In genomic region chr12:26988703-26989102, GRCh38 we compare ENCODE assay signal across 33 cellular contexts.
"Had no signal": no experiment of that assay in that cellular context is flagged by ENCODE, and none has a peak within 500 bp of the region (broad histone marks: within the 10 kb centered on the region; RNA-seq: fewer than 3 reads in every experiment).

No MANE protein-coding gene starts in this region.

- H3K27me3 Mint-ChIP-seq: activated B cell treated with CpG ODN at 0.5 μM for 24 hours; activated CD4-positive, alpha-beta memory T cell treated with anti-CD3 and anti-CD28 coated beads for 36 hours; activated CD4-positive, alpha-beta T cell treated with anti-CD3 and anti-CD28 coated beads, Interleukin-2, amount 10 ng/mL, durations not matched to agents 24 days and 14 days; activated CD8-positive, alpha-beta T cell treated with anti-CD3 and anti-CD28 coated beads for 36 hours; activated naive CD8-positive, alpha-beta T cell treated with anti-CD3 and anti-CD28 coated beads for 36 hours; activated T-helper 17 cell treated with anti-CD3 and anti-CD28 coated beads, Interleukin-2, amount 50 U/mL, for 72 hours had no signal

- H3K4me1 Mint-ChIP-seq: activated B cell treated with CpG ODN at 0.5 μM for 24 hours; activated naive CD8-positive, alpha-beta T cell treated with anti-CD3 and anti-CD28 coated beads for 36 hours; activated T-helper 17 cell treated with anti-CD3 and anti-CD28 coated beads, Interleukin-2, amount 50 U/mL, for 72 hours had no signal

- H3K4me3 ChIP-seq: adrenal gland, body of pancreas, breast epithelium had no signal

- DNase-seq: activated B cell treated with CpG ODN at 0.5 μM for 24 hours; activated CD4-positive, alpha-beta memory T cell treated with anti-CD3 and anti-CD28 coated beads for 36 hours; activated CD4-positive, alpha-beta T cell treated with anti-CD3 and anti-CD28 coated beads for 4 hours; activated CD4-positive, alpha-beta T cell treated with anti-CD3 and anti-CD28 coated beads, Interleukin-2, amount 10 ng/mL, durations not matched to agents 24 days and 14 days; activated CD4-positive, alpha-beta T cell treated with anti-CD3 and anti-CD28 coated beads, Interleukin-2, amount 50 U/mL, for 1 hour; activated CD4-positive, alpha-beta T cell treated with anti-CD3 and anti-CD28 coated beads, Interleukin-2, amount 50 U/mL, for 4 hours; activated CD4-positive, CD25-positive, alpha-beta regulatory T cell treated with anti-CD3 and anti-CD28 coated beads, Interleukin-2, amount 50 U/mL, for 72 hours; activated CD8-positive, alpha-beta memory T cell treated with anti-CD3 and anti-CD28 coated beads, Interleukin-2, amount 50 U/mL, for 4 hours; activated CD8-positive, alpha-beta T cell treated with anti-CD3 and anti-CD28 coated beads for 36 hours; activated effector memory CD4-positive, alpha-beta T cell treated with anti-CD3 and anti-CD28 coated beads, Interleukin-2, amount 50 U/mL, for 16 hours; activated gamma-delta T cell treated with Interleukin-2 at 50 U/mL for 16 hours; activated naive CD4-positive, alpha-beta T cell; activated naive CD4-positive, alpha-beta T cell treated with anti-CD3 and anti-CD28 coated beads for 36 hours; activated naive CD4-positive, alpha-beta T cell treated with anti-CD3 and anti-CD28 coated beads, Interleukin-2, amount 50 U/mL, for 16 hours; activated naive CD8-positive, alpha-beta T cell treated with anti-CD3 and anti-CD28 coated beads for 36 hours; activated T-cell treated with anti-CD3 and anti-CD28 coated beads for 4 hours; activated T-cell treated with anti-CD3 and anti-CD28 coated beads, Interleukin-2, amount 50 U/mL, for 1 hour; activated T-cell treated with anti-CD3 and anti-CD28 coated beads, Interleukin-2, amount 50 U/mL, for 4 hours; activated T-cell treated with anti-CD3 and anti-CD28 coated beads, Interleukin-2, amount 50 U/mL, for 72 hours; adrenal gland; amniotic stem cell; aorta; body of pancreas; brain microvascular endothelial cell; central memory CD4-positive, alpha-beta T cell; T-helper 2 cell; T-helper 9 cell had no signal

- H3K27ac ChIP-seq: body of pancreas, brain microvascular endothelial cell, breast epithelium, VCaP had no signal

- H3K4me3 Mint-ChIP-seq: activated B cell treated with CpG ODN at 0.5 μM for 24 hours; activated CD4-positive, alpha-beta memory T cell treated with anti-CD3 and anti-CD28 coated beads for 36 hours; activated CD4-positive, alpha-beta T cell treated with anti-CD3 and anti-CD28 coated beads, Interleukin-2, amount 10 ng/mL, durations not matched to agents 24 days and 14 days; activated CD8-positive, alpha-beta T cell treated with anti-CD3 and anti-CD28 coated beads for 36 hours; activated naive CD4-positive, alpha-beta T cell treated with anti-CD3 and anti-CD28 coated beads for 36 hours; activated naive CD8-positive, alpha-beta T cell treated with anti-CD3 and anti-CD28 coated beads for 36 hours; activated T-cell treated with anti-CD3 and anti-CD28 coated beads, Interleukin-2, amount 50 U/mL, for 4 hours; activated T-cell treated with anti-CD3 and anti-CD28 coated beads, Interleukin-2, amount 50 U/mL, for 72 hours; activated T-helper 1 cell treated with anti-CD3 and anti-CD28 coated beads, Interleukin-12 subunit alpha, Interleukin-12 subunit beta, Interleukin-2, Interleukin-4 antibody, amounts not matched to agents 30 ng/mL and 10 ng/mL and 1 ng/mL, durations not matched to agents 14 hours and 24 hours and 36 hours; activated T-helper 17 cell treated with anti-CD3 and anti-CD28 coated beads, Interleukin-2, amount 50 U/mL, for 72 hours; T-helper 2 cell treated with Interferon-gamma antibody and Interleukin-4, amounts not matched to agents 5 μg/mL and 100 μg/mL, for 36 hours had no signal

- H3K9me3 Mint-ChIP-seq: activated B cell treated with CpG ODN at 0.5 μM for 24 hours; activated CD4-positive, alpha-beta memory T cell treated with anti-CD3 and anti-CD28 coated beads for 36 hours; activated CD4-positive, alpha-beta T cell treated with anti-CD3 and anti-CD28 coated beads, Interleukin-2, amount 10 ng/mL, durations not matched to agents 24 days and 14 days; activated naive CD4-positive, alpha-beta T cell treated with anti-CD3 and anti-CD28 coated beads for 36 hours; activated naive CD8-positive, alpha-beta T cell treated with anti-CD3 and anti-CD28 coated beads for 36 hours; activated T-cell treated with anti-CD3 and anti-CD28 coated beads, Interleukin-2, amount 50 U/mL, for 4 hours; activated T-cell treated with anti-CD3 and anti-CD28 coated beads, Interleukin-2, amount 50 U/mL, for 72 hours; activated T-helper 1 cell treated with anti-CD3 and anti-CD28 coated beads, Interleukin-12 subunit alpha, Interleukin-12 subunit beta, Interleukin-2, Interleukin-4 antibody, amounts not matched to agents 30 ng/mL and 10 ng/mL and 1 ng/mL, durations not matched to agents 14 hours and 24 hours and 36 hours; T-helper 2 cell treated with Interferon-gamma antibody and Interleukin-4, amounts not matched to agents 5 μg/mL and 100 μg/mL, for 36 hours had no signal

- ATAC-seq: activated CD8-positive, alpha-beta T cell treated with anti-CD3 and anti-CD28 coated beads for 36 hours; activated naive CD4-positive, alpha-beta T cell treated with anti-CD3 and anti-CD28 coated beads, Interleukin-2, amount 50 U/mL, for 72 hours; activated T-cell treated with anti-CD3 and anti-CD28 coated beads, Interleukin-2, amount 50 U/mL, for 4 hours; activated T-cell treated with anti-CD3 and anti-CD28 coated beads, Interleukin-2, amount 50 U/mL, for 72 hours; activated T-helper 17 cell treated with anti-CD3 and anti-CD28 coated beads, Interleukin-2, amount 50 U/mL, for 72 hours; body of pancreas had no signal

- H3K27me3 ChIP-seq: adrenal gland, body of pancreas, brain microvascular endothelial cell, breast epithelium had no signal

- H3K27ac Mint-ChIP-seq: activated B cell treated with CpG ODN at 0.5 μM for 24 hours; activated CD4-positive, alpha-beta memory T cell treated with anti-CD3 and anti-CD28 coated beads for 36 hours; activated CD4-positive, alpha-beta T cell treated with anti-CD3 and anti-CD28 coated beads, Interleukin-2, amount 10 ng/mL, durations not matched to agents 24 days and 14 days; activated CD8-positive, alpha-beta T cell treated with anti-CD3 and anti-CD28 coated beads for 36 hours; activated naive CD4-positive, alpha-beta T cell treated with anti-CD3 and anti-CD28 coated beads for 36 hours; activated naive CD4-positive, alpha-beta T cell treated with anti-CD3 and anti-CD28 coated beads, Interleukin-2, amount 50 U/mL, for 72 hours; activated naive CD8-positive, alpha-beta T cell treated with anti-CD3 and anti-CD28 coated beads for 36 hours; activated T-cell treated with anti-CD3 and anti-CD28 coated beads, Interleukin-2, amount 50 U/mL, for 72 hours; activated T-helper 1 cell treated with anti-CD3 and anti-CD28 coated beads, Interleukin-12 subunit alpha, Interleukin-12 subunit beta, Interleukin-2, Interleukin-4 antibody, amounts not matched to agents 30 ng/mL and 10 ng/mL and 1 ng/mL, durations not matched to agents 14 hours and 24 hours and 36 hours; T-helper 2 cell treated with Interferon-gamma antibody and Interleukin-4, amounts not matched to agents 5 μg/mL and 100 μg/mL, for 36 hours had no signal

- H3K36me3 ChIP-seq: brain microvascular endothelial cell, breast epithelium had no signal

- H3K9me3 ChIP-seq: adrenal gland, body of pancreas, breast epithelium had no signal

- H3K4me1 ChIP-seq: body of pancreas, breast epithelium had no signal
